Comparison of ENCODE assay signal across 6 cellular contexts in genomic region chr9:137579259-137579604, GRCh38. TPM values are rescaled to one million over a fixed set of nuclear protein-coding genes. Genes with fewer than 3 reads are reported as not detected.
DNase-seq lines count a peak whose midpoint lies in the region; ATAC-seq, FAIRE-seq and TF ChIP-seq lines count a peak whose summit lies in the region.

No MANE protein-coding gene starts in this region.

- no peak for ATAC-seq in GM18907 (IDR thresholded peaks at IDR 0.05; ENCODE audit: unreplicated experiment)
- ATAC-seq in GM21723 (IDR thresholded peaks at IDR 0.05; ENCODE audit: unreplicated experiment), result no peak

- H3K4me3 ChIP-seq in LNCaP clone FGC (ENCODE audit: low read depth, low read length) (peak overlapping the region; percentile 84), ectodermal cell (ENCODE audit: insufficient read depth, low read depth, low read length) (peak overlapping the region; percentile 96), sigmoid colon (peak overlapping the region; percentile 78 to 98 (median 87))

- no peak for FAIRE-seq in H54 (lab: Jason Lieb, UNC)

- no peak for TF ChIP-seq CTCF in LNCaP clone FGC (IDR thresholded peaks at IDR 0.05; ENCODE audit: control insufficient read depth, extremely low read depth, insufficient read depth)
- TF ChIP-seq CTCF in sigmoid colon (IDR thresholded peaks at IDR 0.05), result no peak

- intact Hi-C loops in sigmoid colon (cut with DNase I), result loop anchor here (5.0 kb wide), 1 partner anchor 38 kb away; the partner anchor contains the start of gene EHMT1

- H3K36me3 ChIP-seq in ectodermal cell (ENCODE audit: control insufficient read depth, insufficient read depth, low read length), result peaks cover 25% of the 10 kb centered on the region
- H3K36me3 ChIP-seq in sigmoid colon, result peaks cover 0 to 50% (median 10%) of the 10 kb centered on the region in 4 donors

- H3K27ac ChIP-seq in ectodermal cell (ENCODE audit: insufficient read depth, low read depth, low read length, poor library complexity, severe bottlenecking), result peak overlapping the region; percentile 58
- H3K27ac ChIP-seq in sigmoid colon, result peak overlapping the region; percentile 87 to 89 (median 88)

- no peak for DNase-seq in LNCaP clone FGC (ENCODE audit: low read depth)
- DNase-seq in sigmoid colon, result no peak
- no peak for DNase-seq in H54 (ENCODE audit: insufficient read length, low spot score)

- WGBS in ectodermal cell, 2 experiments, result 72 to 76% methylated on average over 19 of the region's 19 CpGs
- WGBS in sigmoid colon, 2 donors, result 49 to 52% methylated on average over 19 of the region's 19 CpGs

- H3K27me3 ChIP-seq in ectodermal cell (ENCODE audit: control insufficient read depth, insufficient read depth, low read length, poor library complexity, severe bottlenecking) (no peaks in the 10 kb centered on the region), sigmoid colon (no peaks in the 10 kb centered on the region)

- TF ChIP-seq POLR2A in sigmoid colon (IDR thresholded peaks at IDR 0.05) (no peak), H54 (IDR thresholded peaks at IDR 0.05; ENCODE audit: low read depth, low read length) (no peak)

- TF ChIP-seq EP300 in sigmoid colon (IDR thresholded peaks at IDR 0.05), result no peak

- H3K4me1 ChIP-seq in ectodermal cell (ENCODE audit: control insufficient read depth, insufficient read depth, low read length), result peaks cover 9% of the 10 kb centered on the region
- peaks cover 0 to 50% (median 35%) of the 10 kb centered on the region in 4 donors for H3K4me1 ChIP-seq in sigmoid colon

- H3K9me3 ChIP-seq in ectodermal cell (ENCODE audit: control insufficient read depth, low read length) (no peaks in the 10 kb centered on the region), sigmoid colon (no peaks in the 10 kb centered on the region)

RNA-seq across cellular contexts. Expression of gene DPH7, which starts 0.5 kb away (rescaled TPM):
- polyA plus RNA-seq in ectodermal cell (2013, experiment 1 of 4), result 48.3 TPM
- polyA plus RNA-seq in ectodermal cell (2013, experiment 2 of 4), result 47.9 TPM
- 32.6 TPM for polyA plus RNA-seq in ectodermal cell (2013, experiment 3 of 4)
- 42.2 TPM for polyA plus RNA-seq in ectodermal cell (2013, experiment 4 of 4)
- total RNA-seq in sigmoid colon, result 10 to 100 TPM; 28.5 to 43.6 (median 29.0) TPM
- 10 to 100 TPM in 2 of 3 donors, 1 to 10 TPM in 1; 6.5 to 29.0 (median 10.2) TPM for polyA plus RNA-seq in sigmoid colon

RNA-seq across cellular contexts. Expression of gene ZMYND19, which starts 11.1 kb away (rescaled TPM):
- polyA plus RNA-seq in ectodermal cell (2013, experiment 1 of 4), result 44.6 TPM
- 40.6 TPM for polyA plus RNA-seq in ectodermal cell (2013, experiment 2 of 4)
- polyA plus RNA-seq in ectodermal cell (2013, experiment 3 of 4), result 39.0 TPM
- 39.9 TPM for polyA plus RNA-seq in ectodermal cell (2013, experiment 4 of 4)
- 10 to 100 TPM in 2 of 4 donors, 1 to 10 TPM in 2; 7.2 to 13.0 (median 10.0) TPM for total RNA-seq in sigmoid colon
- 10 to 100 TPM in 1 of 3 donors, 1 to 10 TPM in 2; 5.4 to 17.8 (median 9.0) TPM for polyA plus RNA-seq in sigmoid colon

RNA-seq across cellular contexts. Expression of gene ARRDC1, which starts 26.3 kb away (rescaled TPM):
- polyA plus RNA-seq in ectodermal cell (2013, experiment 1 of 4), result 22.4 TPM
- 23.2 TPM for polyA plus RNA-seq in ectodermal cell (2013, experiment 2 of 4)
- 22.0 TPM for polyA plus RNA-seq in ectodermal cell (2013, experiment 3 of 4)
- 23.8 TPM for polyA plus RNA-seq in ectodermal cell (2013, experiment 4 of 4)
- total RNA-seq in sigmoid colon, result 10 to 100 TPM; 12.5 to 26.3 (median 19.7) TPM
- polyA plus RNA-seq in sigmoid colon, result 100 to 1,000 TPM in 1 of 3 donors, 10 to 100 TPM in 2; 51.7 to 131 (median 71.4) TPM

RNA-seq across cellular contexts. Expression of gene MRPL41, which starts 27.6 kb away (rescaled TPM):
- polyA plus RNA-seq in ectodermal cell (2013, experiment 1 of 4), result 25.0 TPM
- polyA plus RNA-seq in ectodermal cell (2013, experiment 2 of 4), result 26.8 TPM
- 25.7 TPM for polyA plus RNA-seq in ectodermal cell (2013, experiment 3 of 4)
- polyA plus RNA-seq in ectodermal cell (2013, experiment 4 of 4), result 28.4 TPM
- 10 to 100 TPM; 38.5 to 73.1 (median 57.9) TPM for total RNA-seq in sigmoid colon
- polyA plus RNA-seq in sigmoid colon, result 100 to 1,000 TPM in 2 of 3 donors, 10 to 100 TPM in 1; 95.2 to 162 (median 132) TPM

RNA-seq across cellular contexts. Expression of gene PNPLA7, which starts 29.0 kb away (rescaled TPM):
- polyA plus RNA-seq in ectodermal cell (2013, experiment 1 of 4), result 1.3 TPM
- polyA plus RNA-seq in ectodermal cell (2013, experiment 2 of 4), result 1.8 TPM
- 0.80 TPM for polyA plus RNA-seq in ectodermal cell (2013, experiment 3 of 4)
- polyA plus RNA-seq in ectodermal cell (2013, experiment 4 of 4), result 1.3 TPM
- 10 to 100 TPM in 1 of 4 donors, 1 to 10 TPM in 3; 4.3 to 12.2 (median 8.9) TPM for total RNA-seq in sigmoid colon
- polyA plus RNA-seq in sigmoid colon, result 1 to 10 TPM; 1.8 to 9.5 (median 1.8) TPM
